ENCODE assay signal across 22 cellular contexts in the genomic region with DNA sequence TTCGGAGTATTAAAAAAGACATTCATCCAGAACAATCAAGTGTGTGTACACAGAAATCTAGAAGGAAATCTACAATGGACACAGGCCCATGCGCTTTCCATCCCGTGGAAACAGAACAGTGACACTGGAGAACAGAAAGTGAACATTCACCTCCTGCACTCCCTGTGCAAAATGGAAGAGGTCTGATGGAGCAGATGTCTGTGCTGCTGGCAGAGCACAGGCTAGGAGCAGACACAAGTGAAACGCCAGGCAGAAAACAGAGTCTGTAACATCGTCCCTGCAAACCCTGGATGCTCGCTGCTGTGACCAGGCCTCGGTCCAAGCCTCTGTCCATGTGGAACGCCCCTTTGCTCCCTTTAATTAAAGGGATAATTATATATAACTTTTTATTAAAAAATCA. TPM values are rescaled to one million over a fixed set of nuclear protein-coding genes. Genes with fewer than 3 reads are reported as not detected.
DNase-seq lines count a peak whose midpoint lies in the region; ATAC-seq and TF ChIP-seq lines count a peak whose summit lies in the region.
"Had no signal": no experiment of that assay in that cellular context is flagged by ENCODE, and none has a peak within 500 bp of the region (broad histone marks: within the 10 kb centered on the region; RNA-seq: fewer than 3 reads in every experiment).

No MANE protein-coding gene starts in this region.

- no peaks in the 10 kb centered on the region for H3K9me3 ChIP-seq in neural progenitor cell (ENCODE audit: low read depth)
- H3K9me3 ChIP-seq: stomach, upper lobe of right lung had no signal

- H3K27me3 Mint-ChIP-seq in activated T-cell treated with anti-CD3 and anti-CD28 coated beads, Interleukin-2, amount 50 U/mL, for 72 hours (ENCODE audit: low read depth): peaks cover under 1% of the 10 kb centered on the region
- no peaks in the 10 kb centered on the region for H3K27me3 Mint-ChIP-seq in activated T-cell treated with anti-CD3 and anti-CD28 coated beads, Interleukin-2, amount 50 U/mL, for 4 hours (ENCODE audit: low read depth)
- no peaks in the 10 kb centered on the region for H3K27me3 Mint-ChIP-seq in activated T-helper 17 cell treated with anti-CD3 and anti-CD28 coated beads, Interleukin-2, amount 50 U/mL, for 72 hours
- H3K27me3 Mint-ChIP-seq in neural progenitor cell (ENCODE audit: insufficient read depth, low read depth): peaks cover 19% of the 10 kb centered on the region
- H3K27me3 Mint-ChIP-seq in activated naive CD4-positive, alpha-beta T cell treated with anti-CD3 and anti-CD28 coated beads, Interleukin-2, amount 10 ng/mL, durations not matched to agents 7 days and 5 days: peaks cover 5% of the 10 kb centered on the region
- H3K27me3 Mint-ChIP-seq: naive B cell had no signal

- H3K36me3 ChIP-seq in neural progenitor cell: no peaks in the 10 kb centered on the region

- no peak overlapping the region for H2AFZ ChIP-seq in neural progenitor cell (replicated peaks)

- H3K27ac Mint-ChIP-seq in activated T-cell treated with anti-CD3 and anti-CD28 coated beads, Interleukin-2, amount 50 U/mL, for 72 hours: peak overlapping the region; percentile 57
- peak overlapping the region; percentile 48 for H3K27ac Mint-ChIP-seq in activated T-helper 17 cell treated with anti-CD3 and anti-CD28 coated beads, Interleukin-2, amount 50 U/mL, for 72 hours
- no peak overlapping the region for H3K27ac Mint-ChIP-seq in neural progenitor cell
- no peak overlapping the region for H3K27ac Mint-ChIP-seq in activated naive CD4-positive, alpha-beta T cell treated with anti-CD3 and anti-CD28 coated beads, Interleukin-2, amount 10 ng/mL, durations not matched to agents 7 days and 5 days
- H3K27ac Mint-ChIP-seq: activated T-helper 1 cell treated with anti-CD3 and anti-CD28 coated beads, Interleukin-12 subunit alpha, Interleukin-12 subunit beta, Interleukin-2, Interleukin-4 antibody, amounts not matched to agents 30 ng/mL and 10 ng/mL and 1 ng/mL, durations not matched to agents 14 hours and 24 hours and 36 hours had no signal

- CTCF ChIA-PET in activated naive CD4-positive, alpha-beta T cell treated with anti-CD3 and anti-CD28 coated beads, Interleukin-2, amount 10 ng/mL, durations not matched to agents 7 days and 5 days (lab: Charles Lee): no interaction called here

- no peaks in the 10 kb centered on the region for H3K27me3 ChIP-seq in neural progenitor cell
- H3K27me3 ChIP-seq: stomach, upper lobe of right lung had no signal

- no peaks in the 10 kb centered on the region for H3K79me2 ChIP-seq in neural progenitor cell (ENCODE audit: low read depth)

- no peak overlapping the region for H3K4me3 Mint-ChIP-seq in activated T-cell treated with anti-CD3 and anti-CD28 coated beads, Interleukin-2, amount 50 U/mL, for 72 hours
- no peak overlapping the region for H3K4me3 Mint-ChIP-seq in activated T-cell treated with anti-CD3 and anti-CD28 coated beads, Interleukin-2, amount 50 U/mL, for 4 hours
- H3K4me3 Mint-ChIP-seq in activated T-helper 17 cell treated with anti-CD3 and anti-CD28 coated beads, Interleukin-2, amount 50 U/mL, for 72 hours: no peak overlapping the region
- no peak overlapping the region for H3K4me3 Mint-ChIP-seq in neural progenitor cell
- no peak overlapping the region for H3K4me3 Mint-ChIP-seq in activated naive CD4-positive, alpha-beta T cell treated with anti-CD3 and anti-CD28 coated beads, Interleukin-2, amount 10 ng/mL, durations not matched to agents 7 days and 5 days
- H3K4me3 Mint-ChIP-seq: activated T-helper 1 cell treated with anti-CD3 and anti-CD28 coated beads, Interleukin-12 subunit alpha, Interleukin-12 subunit beta, Interleukin-2, Interleukin-4 antibody, amounts not matched to agents 30 ng/mL and 10 ng/mL and 1 ng/mL, durations not matched to agents 14 hours and 24 hours and 36 hours; CD8-positive, alpha-beta memory T cell; naive B cell had no signal

- no peak for TF ChIP-seq CTCF in neural progenitor cell (IDR thresholded peaks at IDR 0.05)

- no peak overlapping the region for H3K9ac ChIP-seq in neural progenitor cell

- no peaks in the 10 kb centered on the region for H3K4me1 ChIP-seq in neural progenitor cell

- no peak overlapping the region for H3K4me2 ChIP-seq in neural progenitor cell

- DNase-seq in activated T-cell treated with anti-CD3 and anti-CD28 coated beads, Interleukin-2, amount 50 U/mL, for 72 hours: no peak
- no peak for DNase-seq in activated T-cell treated with anti-CD3 and anti-CD28 coated beads, Interleukin-2, amount 50 U/mL, for 4 hours
- DNase-seq in neural progenitor cell (ENCODE audit: low spot score): no peak
- DNase-seq in substantia nigra (lab: John Stamatoyannopoulos, UW): no peak
- DNase-seq in NCI-H146 treated with DMSO at 0.1 percent for 48 hours (lab: John Stamatoyannopoulos, UW; ENCODE audit: unreplicated experiment): no peak
- DNase-seq in activated naive CD4-positive, alpha-beta T cell treated with anti-CD3 and anti-CD28 coated beads, Interleukin-2, amount 10 ng/mL, durations not matched to agents 7 days and 5 days: no peak
- DNase-seq: activated CD4-positive, alpha-beta T cell treated with anti-CD3 and anti-CD28 coated beads for 4 hours; CD8-positive, alpha-beta memory T cell; cerebellar nuclear complex; DMS153; IMR-90; naive B cell; NCI-H1105 treated with DMSO at 0.1 percent for 48 hours; NCI-H446 treated with DMSO at 0.1 percent for 48 hours; OCI-M1; SIG-M5; stomach had no signal

- H3K27ac ChIP-seq in neural progenitor cell (peak overlapping the region; percentile 54), substantia nigra (ENCODE audit: low read depth, low read length, poor library complexity, severe bottlenecking) (peak overlapping the region; percentile 13)

- H3K4me1 Mint-ChIP-seq in activated T-cell treated with anti-CD3 and anti-CD28 coated beads, Interleukin-2, amount 50 U/mL, for 72 hours (ENCODE audit: low read depth): peaks cover under 1% of the 10 kb centered on the region
- no peaks in the 10 kb centered on the region for H3K4me1 Mint-ChIP-seq in activated T-cell treated with anti-CD3 and anti-CD28 coated beads, Interleukin-2, amount 50 U/mL, for 4 hours (ENCODE audit: low read depth)
- peaks cover 4% of the 10 kb centered on the region for H3K4me1 Mint-ChIP-seq in activated T-helper 17 cell treated with anti-CD3 and anti-CD28 coated beads, Interleukin-2, amount 50 U/mL, for 72 hours
- H3K4me1 Mint-ChIP-seq in neural progenitor cell: peaks cover 14% of the 10 kb centered on the region
- no peaks in the 10 kb centered on the region for H3K4me1 Mint-ChIP-seq in activated naive CD4-positive, alpha-beta T cell treated with anti-CD3 and anti-CD28 coated beads, Interleukin-2, amount 10 ng/mL, durations not matched to agents 7 days and 5 days

- peaks cover 2 to 6% of the 10 kb centered on the region in 2 donors for H3K36me3 Mint-ChIP-seq in activated T-cell treated with anti-CD3 and anti-CD28 coated beads, Interleukin-2, amount 50 U/mL, for 72 hours (ENCODE audit: insufficient read depth in 2 of 2)
- peaks cover 24% of the 10 kb centered on the region for H3K36me3 Mint-ChIP-seq in activated T-cell treated with anti-CD3 and anti-CD28 coated beads, Interleukin-2, amount 50 U/mL, for 4 hours (ENCODE audit: insufficient read depth)
- H3K36me3 Mint-ChIP-seq in activated T-helper 17 cell treated with anti-CD3 and anti-CD28 coated beads, Interleukin-2, amount 50 U/mL, for 72 hours (ENCODE audit: low read depth): peaks cover 62% of the 10 kb centered on the region
- peaks cover 40% of the 10 kb centered on the region for H3K36me3 Mint-ChIP-seq in neural progenitor cell
- H3K36me3 Mint-ChIP-seq in activated naive CD4-positive, alpha-beta T cell treated with anti-CD3 and anti-CD28 coated beads, Interleukin-2, amount 10 ng/mL, durations not matched to agents 7 days and 5 days: peaks cover 42% of the 10 kb centered on the region
- H3K36me3 Mint-ChIP-seq: activated naive CD4-positive, alpha-beta T cell treated with anti-CD3 and anti-CD28 coated beads, Interleukin-2, amount 50 U/mL, for 72 hours had no signal

- peaks cover 33% of the 10 kb centered on the region for H3F3A ChIP-seq in neural progenitor cell (ENCODE audit: low read depth)

- no peak overlapping the region for H3K4me3 ChIP-seq in neural progenitor cell
- H3K4me3 ChIP-seq: stomach, upper lobe of right lung had no signal

- peaks cover 28% of the 10 kb centered on the region for H4K20me1 ChIP-seq in neural progenitor cell (ENCODE audit: low read depth)

- no peak for ATAC-seq in activated T-cell treated with anti-CD3 and anti-CD28 coated beads, Interleukin-2, amount 50 U/mL, for 72 hours (replicated peaks in 1 of 2)
- ATAC-seq in activated T-cell treated with anti-CD3 and anti-CD28 coated beads, Interleukin-2, amount 50 U/mL, for 4 hours: no peak
- no peak for ATAC-seq in activated T-helper 17 cell treated with anti-CD3 and anti-CD28 coated beads, Interleukin-2, amount 50 U/mL, for 72 hours (replicated peaks)
- ATAC-seq in GM18870 (IDR thresholded peaks at IDR 0.05; ENCODE audit: unreplicated experiment): no peak
- ATAC-seq: activated naive CD4-positive, alpha-beta T cell treated with anti-CD3 and anti-CD28 coated beads, Interleukin-2, amount 50 U/mL, for 72 hours; upper lobe of right lung had no signal

- no peaks in the 10 kb centered on the region for H3K9me3 Mint-ChIP-seq in activated T-cell treated with anti-CD3 and anti-CD28 coated beads, Interleukin-2, amount 50 U/mL, for 72 hours
- H3K9me3 Mint-ChIP-seq in activated T-cell treated with anti-CD3 and anti-CD28 coated beads, Interleukin-2, amount 50 U/mL, for 4 hours: no peaks in the 10 kb centered on the region
- no peaks in the 10 kb centered on the region for H3K9me3 Mint-ChIP-seq in activated T-helper 17 cell treated with anti-CD3 and anti-CD28 coated beads, Interleukin-2, amount 50 U/mL, for 72 hours
- no peaks in the 10 kb centered on the region for H3K9me3 Mint-ChIP-seq in neural progenitor cell
- H3K9me3 Mint-ChIP-seq in activated naive CD4-positive, alpha-beta T cell treated with anti-CD3 and anti-CD28 coated beads, Interleukin-2, amount 10 ng/mL, durations not matched to agents 7 days and 5 days: no peaks in the 10 kb centered on the region
- H3K9me3 Mint-ChIP-seq: activated naive CD4-positive, alpha-beta T cell treated with anti-CD3 and anti-CD28 coated beads, Interleukin-2, amount 50 U/mL, for 72 hours; activated T-helper 1 cell treated with anti-CD3 and anti-CD28 coated beads, Interleukin-12 subunit alpha, Interleukin-12 subunit beta, Interleukin-2, Interleukin-4 antibody, amounts not matched to agents 30 ng/mL and 10 ng/mL and 1 ng/mL, durations not matched to agents 14 hours and 24 hours and 36 hours; naive B cell had no signal

RNA-seq across cellular contexts. Expression of a gene that starts 36.1 kb away (rescaled TPM):
- total RNA-seq in activated T-cell treated with anti-CD3 and anti-CD28 coated beads, Interleukin-2, amount 50 U/mL, for 72 hours: under 1 TPM; 0.48 to 0.81 TPM
- under 1 TPM; 0.38 to 0.61 (median 0.46) TPM for total RNA-seq in activated T-cell treated with anti-CD3 and anti-CD28 coated beads, Interleukin-2, amount 50 U/mL, for 4 hours
- under 1 TPM; 0.15 to 0.42 TPM for total RNA-seq in activated T-helper 17 cell treated with anti-CD3 and anti-CD28 coated beads, Interleukin-2, amount 50 U/mL, for 72 hours
- total RNA-seq in neural progenitor cell (ENCODE audit: low replicate concordance): 1.1 and 3.3 TPM in 2 replicates

Comparison
In these comparisons a context has a peak if more than half of its experiments do, and no peak if none do; other contexts are left out.
1. H3K27ac Mint-ChIP-seq: peak in activated T-cell treated with anti-CD3 and anti-CD28 coated beads, Interleukin-2, amount 50 U/mL, for 72 hours (single experiment) and activated T-helper 17 cell treated with anti-CD3 and anti-CD28 coated beads, Interleukin-2, amount 50 U/mL, for 72 hours (single experiment); none in neural progenitor cell (single experiment) and activated naive CD4-positive, alpha-beta T cell treated with anti-CD3 and anti-CD28 coated beads, Interleukin-2, amount 10 ng/mL, durations not matched to agents 7 days and 5 days (single experiment).